ENCODE assay signal across 19 cellular contexts in the genomic region with DNA sequence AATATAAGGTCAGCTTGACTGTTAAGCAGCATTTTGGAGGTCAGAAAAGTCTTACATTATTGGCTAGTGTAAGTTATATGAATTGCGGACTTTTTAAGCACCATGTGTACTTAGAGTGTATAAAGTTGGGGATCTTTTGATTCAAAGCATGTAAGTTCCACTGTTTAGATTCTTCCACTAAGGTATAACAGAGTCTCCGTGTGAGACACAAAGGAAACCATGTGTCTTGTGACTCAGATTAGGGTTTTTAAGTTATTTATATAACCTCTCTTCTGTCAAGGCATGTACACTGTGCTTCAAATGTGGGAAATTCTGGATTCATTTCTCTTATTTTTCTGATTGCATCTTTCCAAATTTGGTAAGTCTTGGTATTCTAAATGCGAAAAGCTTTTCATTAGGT.
DNase-seq lines count a peak whose midpoint lies in the region; ATAC-seq, FAIRE-seq and TF ChIP-seq lines count a peak whose summit lies in the region.
"Had no signal": no experiment of that assay in that cellular context is flagged by ENCODE, and none has a peak within 500 bp of the region (broad histone marks: within the 10 kb centered on the region; RNA-seq: fewer than 3 reads in every experiment).

No MANE protein-coding gene starts in this region.

- H3K79me2 ChIP-seq in SK-N-SH (ENCODE audit: insufficient read depth) = no peaks in the 10 kb centered on the region

- H3F3A ChIP-seq in SK-N-SH (replicated peaks; ENCODE audit: insufficient read depth) = no peaks in the 10 kb centered on the region

- no peaks in the 10 kb centered on the region for H3K36me3 ChIP-seq in SK-N-SH (replicated peaks in 1 of 2; ENCODE audit: control insufficient read depth in 1 of 2, insufficient read depth in 2 of 2, low read length in 1 of 2)
- H3K36me3 ChIP-seq in bronchial epithelial cell (ENCODE audit: control insufficient read depth, insufficient read depth, low read length) = no peaks in the 10 kb centered on the region
- no peaks in the 10 kb centered on the region for H3K36me3 ChIP-seq in ovary

- intact Hi-C loops in ovary (cut with DNase I) = no loop called here

- no peak for TF ChIP-seq POLR2A in ovary (IDR thresholded peaks at IDR 0.05)

- no peak for TF ChIP-seq RAD21 in SK-N-SH (IDR thresholded peaks at IDR 0.05; ENCODE audit: low read length)

- H4K20me1 ChIP-seq in SK-N-SH (ENCODE audit: insufficient read depth) = no peaks in the 10 kb centered on the region

- H3K27me3 ChIP-seq in SK-N-SH (ENCODE audit: insufficient read depth) (no peaks in the 10 kb centered on the region), bronchial epithelial cell (ENCODE audit: control insufficient read depth, insufficient read depth, low read length) (no peaks in the 10 kb centered on the region), ovary (no peaks in the 10 kb centered on the region)

- TF ChIP-seq EP300 in SK-N-SH (IDR thresholded peaks at IDR 0.05; ENCODE audit: borderline replicate concordance in 1 of 2, low read depth in 1 of 2, low read length in 1 of 2) (no peak), ovary (IDR thresholded peaks at IDR 0.05) (no peak)

- H3K9me3 ChIP-seq in SK-N-SH = no peaks in the 10 kb centered on the region
- no peaks in the 10 kb centered on the region for H3K9me3 ChIP-seq in ovary

- FAIRE-seq in bronchial epithelial cell (lab: Jason Lieb, UNC) = no peak
- FAIRE-seq: K562 had no signal

- H2AFZ ChIP-seq in SK-N-SH (ENCODE audit: low read depth) = no peak overlapping the region
- H2AFZ ChIP-seq: PC-9 had no signal

- no peaks in the 10 kb centered on the region for H3K9me2 ChIP-seq in SK-N-SH

- 56% methylated on average over 3 of the region's 3 CpGs for WGBS in SK-N-SH (ENCODE audit: low lambda C conversion rate)
- WGBS in ovary, 3 donors = 69 to 75% (median 73%) methylated on average over 3 of the region's 3 CpGs

- H3K4me2 ChIP-seq in SK-N-SH = no peak overlapping the region
- H3K4me2 ChIP-seq: PC-9 had no signal

- H3K27ac ChIP-seq in SK-N-SH (ENCODE audit: low read depth in 2 of 2, low read length in 1 of 2) = no peak overlapping the region
- peak overlapping the region; percentile 73 for H3K27ac ChIP-seq in substantia nigra (ENCODE audit: low read depth, low read length, poor library complexity, severe bottlenecking)
- H3K27ac ChIP-seq in ovary = no peak overlapping the region
- H3K27ac ChIP-seq: 22Rv1, C4-2B, PC-9 had no signal

- TF ChIP-seq CTCF in SK-N-SH (IDR thresholded peaks at IDR 0.05) = no peak
- no peak for TF ChIP-seq CTCF in bronchial epithelial cell (IDR thresholded peaks at IDR 0.05; ENCODE audit: insufficient read depth, low read length, severe bottlenecking)
- TF ChIP-seq CTCF in fibroblast of the aortic adventitia (IDR thresholded peaks at IDR 0.05; ENCODE audit: insufficient read depth, low read length) = no peak
- TF ChIP-seq CTCF in ovary (IDR thresholded peaks at IDR 0.05) = no peak

- CTCF ChIA-PET in SK-N-SH (lab: Yijun Ruan, JAX) = interaction anchor here (1.0 to 1.1 kb wide), 2 partner anchors 11 to 242 kb away, joined by 4 to 5 read pairs; no protein-coding TSS in a partner anchor

- DNase-seq in SK-N-SH (no peak), bronchial epithelial cell (ENCODE audit: low read depth) (peak; percentile 78), fibroblast of the aortic adventitia (ENCODE audit: low read depth) (peak; percentile 31), substantia nigra (lab: John Stamatoyannopoulos, UW) (no peak), ovary (no peak), SK-N-DZ (ENCODE audit: low spot score) (no peak)
- DNase-seq: AML-193, COR-L47, GF-D8, H9, NCI-H187, NCI-H2107, NCI-H510A, PC-9 had no signal

- H3K4me3 ChIP-seq in SK-N-SH (ENCODE audit: low read depth in 2 of 2, low read length in 1 of 2) (no peak overlapping the region), bronchial epithelial cell (ENCODE audit: low read depth, low read length) (no peak overlapping the region), fibroblast of the aortic adventitia (ENCODE audit: low read depth, low read length) (no peak overlapping the region), ovary (no peak overlapping the region)
- H3K4me3 ChIP-seq: K562, PC-9 had no signal

- POLR2A ChIA-PET in SK-N-SH (lab: Yijun Ruan, JAX) = no interaction called here

- ATAC-seq in SK-N-SH treated with all-trans-retinoic acid at 6 μM for 48 hours (peak; percentile 43; the same call in 1 of the 3 replicates), HG03135 (IDR thresholded peaks at IDR 0.05; ENCODE audit: unreplicated experiment) (no peak)
- ATAC-seq: K562 had no signal

- no peaks in the 10 kb centered on the region; a peak in 2 of 4 replicates for H3K4me1 ChIP-seq in SK-N-SH (ENCODE audit: control insufficient read depth in 1 of 2, insufficient read depth in 2 of 2, low read depth in 1 of 2, low read length in 1 of 2)
- H3K4me1 ChIP-seq in ovary (ENCODE audit: insufficient read depth) = no peaks in the 10 kb centered on the region

- no peak overlapping the region for H3K9ac ChIP-seq in SK-N-SH

TF ChIP-seq in SK-N-SH treated with all-trans-retinoic acid at 6 μM for 48 hours, 23 proteins besides CTCF, POLR2A, EP300 and RAD21:
- TF ChIP-seq OSR1 (CRISPR knock-in tag; IDR thresholded peaks at IDR 0.05) (no peak), TOX (CRISPR knock-in tag; IDR thresholded peaks at IDR 0.05; ENCODE audit: borderline replicate concordance) (no peak), RARB (CRISPR knock-in tag; IDR thresholded peaks at IDR 0.05) (no peak), ZNF565 (CRISPR knock-in tag; conservative IDR thresholded peaks at IDR 0.05; ENCODE audit: low read depth) (no peak), ESRRG (CRISPR knock-in tag; IDR thresholded peaks at IDR 0.05) (no peak), PPARA (CRISPR knock-in tag; IDR thresholded peaks at IDR 0.05; ENCODE audit: borderline replicate concordance) (no peak), ZFP30 (CRISPR knock-in tag; IDR thresholded peaks at IDR 0.05) (no peak)

TF ChIP-seq in SK-N-SH, 30 proteins besides CTCF, POLR2A, EP300 and RAD21:
- TF ChIP-seq GATA2 (CRISPR knock-in tag; IDR thresholded peaks at IDR 0.05) (no peak), SIN3A (IDR thresholded peaks at IDR 0.05; ENCODE audit: borderline replicate concordance, low read depth, low read length) (no peak), RCOR1 (IDR thresholded peaks at IDR 0.05; ENCODE audit: low read length) (no peak), MEF2A (IDR thresholded peaks at IDR 0.05; ENCODE audit: borderline replicate concordance, low read depth) (no peak), FOXJ3 (CRISPR knock-in tag; IDR thresholded peaks at IDR 0.05) (no peak), CHD2 (IDR thresholded peaks at IDR 0.05; ENCODE audit: low read length, partially characterized antibody) (no peak)

Comparison
In these comparisons a context has a peak if more than half of its experiments do, and no peak if none do; other contexts are left out.
1. DNase-seq: peak in bronchial epithelial cell (single experiment) and fibroblast of the aortic adventitia (single experiment); none in SK-N-SH (single experiment), substantia nigra (0 of 49), ovary (0 of 5) and SK-N-DZ (single experiment).